In the genomic region with DNA sequence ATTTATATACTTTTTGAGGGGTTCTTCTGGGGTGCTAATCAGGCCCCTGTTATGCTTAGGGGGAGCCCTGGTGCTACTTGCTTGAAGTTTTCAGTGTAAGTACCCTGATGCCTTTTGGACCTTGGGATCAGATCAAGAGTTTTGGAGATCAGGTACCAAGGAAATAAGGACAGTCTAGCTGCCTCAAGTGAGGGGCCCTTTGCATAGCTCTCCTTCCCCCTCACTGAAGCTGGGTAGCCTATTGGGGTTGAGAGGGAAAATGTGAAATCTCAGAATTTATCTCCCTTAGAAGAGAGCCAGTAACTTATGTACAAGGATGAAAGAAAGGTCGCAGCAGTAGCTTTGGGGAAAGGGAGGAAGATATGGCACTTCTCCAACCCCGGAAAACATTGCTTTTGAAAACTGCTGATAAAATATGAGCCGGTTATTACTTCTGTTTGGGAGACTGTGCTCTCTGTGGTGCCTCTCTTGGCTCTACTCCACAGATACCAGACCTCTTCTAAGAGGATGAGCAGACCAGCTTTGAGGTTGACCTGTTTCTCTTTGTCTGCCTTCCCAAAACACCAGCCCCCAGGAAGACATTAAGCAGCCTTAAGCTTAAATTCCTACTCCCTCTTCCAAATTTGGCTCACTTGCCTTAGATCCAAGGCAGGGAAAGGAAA, we compare ENCODE assay signal across 15 cellular contexts. TPM values are rescaled to one million over a fixed set of nuclear protein-coding genes. Genes with fewer than 3 reads are reported as not detected.
DNase-seq lines count a peak whose midpoint lies in the region.
"Had no signal": no experiment of that assay in that cellular context is flagged by ENCODE, and none has a peak within 500 bp of the region (broad histone marks: within the 10 kb centered on the region; RNA-seq: fewer than 3 reads in every experiment).

No MANE protein-coding gene starts in this region.

- H3K36me3 ChIP-seq in BLaER1 treated with 17β-estradiol and CSF1 and Interleukin-3, amounts not matched to agents 10 nM and 100 nM, result peaks cover 38 to 51% (median 43%) of the 10 kb centered on the region in 11 experiments
- peaks cover 16 to 18% of the 10 kb centered on the region in 2 donors for H3K36me3 ChIP-seq in muscle layer of duodenum (ENCODE audit: control insufficient read depth in 1 of 2, insufficient read depth in 2 of 2, low read length in 2 of 2)
- peaks cover 21% of the 10 kb centered on the region for H3K36me3 ChIP-seq in CD8-positive, alpha-beta memory T cell (ENCODE audit: insufficient read depth, low read length)

- H3K4me3 Mint-ChIP-seq in CD8-positive, alpha-beta memory T cell, result no peak overlapping the region
- H3K4me3 Mint-ChIP-seq: stimulated activated naive CD8-positive, alpha-beta T cell treated with anti-CD3 and anti-CD28 coated beads, Interleukin-15, Interleukin-2, amounts not matched to agents 100 ng/mL and 50 ng/mL, for 24 hours had no signal

- peaks cover 0 to 32% (median 8%) of the 10 kb centered on the region in 11 experiments; a peak in 12 of 22 replicates for H3K27me3 ChIP-seq in BLaER1 treated with 17β-estradiol and CSF1 and Interleukin-3, amounts not matched to agents 10 nM and 100 nM
- no peaks in the 10 kb centered on the region for H3K27me3 ChIP-seq in muscle layer of duodenum (ENCODE audit: low read depth, low read length)
- H3K27me3 ChIP-seq in CD8-positive, alpha-beta memory T cell (ENCODE audit: insufficient read depth, low read length, poor library complexity, severe bottlenecking), result no peaks in the 10 kb centered on the region

- CTCF ChIA-PET in CD8-positive, alpha-beta memory T cell (lab: Charles Lee), result interaction anchor here (0.8 to 2.4 kb wide), 3 partner anchors 32 to 94 kb away, joined by 3 to 6 read pairs (median 3); a partner anchor contains a TSS

- no peaks in the 10 kb centered on the region for H3K9me3 ChIP-seq in BLaER1 treated with 17β-estradiol and CSF1 and Interleukin-3, amounts not matched to agents 10 nM and 100 nM (replicated peaks in 1 of 11)
- no peaks in the 10 kb centered on the region for H3K9me3 ChIP-seq in muscle layer of duodenum (ENCODE audit: control insufficient read depth in 1 of 2, low read length in 2 of 2)
- no peaks in the 10 kb centered on the region for H3K9me3 ChIP-seq in CD8-positive, alpha-beta memory T cell (ENCODE audit: low read length)

- no peaks in the 10 kb centered on the region for H3K27me3 Mint-ChIP-seq in CD8-positive, alpha-beta memory T cell
- H3K27me3 Mint-ChIP-seq: progenitor cell of endocrine pancreas; stimulated activated naive CD8-positive, alpha-beta T cell treated with anti-CD3 and anti-CD28 coated beads, Interleukin-15, Interleukin-2, amounts not matched to agents 100 ng/mL and 50 ng/mL, for 24 hours had no signal

- no peak overlapping the region for H3K27ac ChIP-seq in BLaER1 treated with 17β-estradiol and CSF1 and Interleukin-3, amounts not matched to agents 10 nM and 100 nM
- H3K27ac ChIP-seq in muscle layer of duodenum (ENCODE audit: low read length), result peak overlapping the region; percentile 0
- no peak overlapping the region for H3K27ac ChIP-seq in CD8-positive, alpha-beta memory T cell (ENCODE audit: low read depth, low read length)

- H3K4me1 Mint-ChIP-seq in CD8-positive, alpha-beta memory T cell, result peaks cover 18 to 32% (median 26%) of the 10 kb centered on the region in 3 donors

- H4K20me1 ChIP-seq in BLaER1 treated with 17β-estradiol and CSF1 and Interleukin-3, amounts not matched to agents 10 nM and 100 nM, result peaks cover 0 to 81% (median 26%) of the 10 kb centered on the region in 11 experiments; a peak in 13 of 22 replicates

- DNase-seq in NCI-H82 treated with DMSO at 0.1 percent for 48 hours (lab: John Stamatoyannopoulos, UW; ENCODE audit: unreplicated experiment), result peak; percentile 79
- DNase-seq in cerebellar cortex (ENCODE audit: low spot score), result peak; percentile 66
- DNase-seq in CD8-positive, alpha-beta memory T cell, result no peak
- DNase-seq in stimulated activated CD4-positive, alpha-beta T cell treated with anti-CD3 and anti-CD28 coated beads, Interleukin-2, amount 100 ng/mL, for 24 hours, result no peak
- no peak for DNase-seq in globus pallidus (ENCODE audit: low spot score)
- DNase-seq in HK-2 (ENCODE audit: unreplicated experiment), result no peak
- DNase-seq: amygdala; stimulated activated CD4-positive, alpha-beta T cell treated with anti-CD3 and anti-CD28 coated beads, Interleukin-2, amount 100 ng/mL, for 48 hours had no signal

- no peak overlapping the region for H3K9ac ChIP-seq in BLaER1 treated with 17β-estradiol and CSF1 and Interleukin-3, amounts not matched to agents 10 nM and 100 nM

- POLR2A ChIA-PET in CD8-positive, alpha-beta memory T cell (lab: Charles Lee), result interaction anchor here (0.6 to 0.7 kb wide), 4 partner anchors 34 to 343 kb away, joined by 3 to 7 read pairs (median 4); no protein-coding TSS in a partner anchor

- H3K9me3 Mint-ChIP-seq in CD8-positive, alpha-beta memory T cell, result no peaks in the 10 kb centered on the region
- H3K9me3 Mint-ChIP-seq: stimulated activated naive CD8-positive, alpha-beta T cell treated with anti-CD3 and anti-CD28 coated beads, Interleukin-15, Interleukin-2, amounts not matched to agents 100 ng/mL and 50 ng/mL, for 24 hours had no signal

- peak overlapping the region; percentile 19 to 90 (median 38); a peak in 19 of 22 replicates for H3K4me2 ChIP-seq in BLaER1 treated with 17β-estradiol and CSF1 and Interleukin-3, amounts not matched to agents 10 nM and 100 nM

- H3K4me1 ChIP-seq in BLaER1 treated with 17β-estradiol and CSF1 and Interleukin-3, amounts not matched to agents 10 nM and 100 nM, result peaks cover 61 to 80% (median 71%) of the 10 kb centered on the region in 10 experiments
- H3K4me1 ChIP-seq in muscle layer of duodenum (ENCODE audit: control insufficient read depth in 1 of 2, insufficient read depth in 2 of 2, low read length in 2 of 2), result peaks cover 5 to 41% of the 10 kb centered on the region in 2 donors
- H3K4me1 ChIP-seq in CD8-positive, alpha-beta memory T cell (ENCODE audit: insufficient read depth, low read length), result peaks cover 5% of the 10 kb centered on the region

- H3K36me3 Mint-ChIP-seq in CD8-positive, alpha-beta memory T cell, result peaks cover 4 to 38% (median 13%) of the 10 kb centered on the region in 3 donors

- H3K4me3 ChIP-seq in BLaER1 treated with 17β-estradiol and CSF1 and Interleukin-3, amounts not matched to agents 10 nM and 100 nM, result no peak overlapping the region
- no peak overlapping the region for H3K4me3 ChIP-seq in muscle layer of duodenum (ENCODE audit: low read depth in 1 of 2, low read length in 2 of 2)
- no peak overlapping the region for H3K4me3 ChIP-seq in CD8-positive, alpha-beta memory T cell (ENCODE audit: low read length)
- H3K4me3 ChIP-seq: lung had no signal

- H3K27ac Mint-ChIP-seq in CD8-positive, alpha-beta memory T cell, result peak overlapping the region in 3 of 8 donors; percentile 65 to 90 (median 70)
- H3K27ac Mint-ChIP-seq: progenitor cell of endocrine pancreas had no signal

RNA-seq across cellular contexts. Expression of a gene that starts 8.8 kb away (rescaled TPM):
- total RNA-seq in CD8-positive, alpha-beta memory T cell, result not detected
- polyA plus RNA-seq in CD8-positive, alpha-beta memory T cell, result not detected
- total RNA-seq: LHCN-M2; T-helper 2 cell treated with Interferon-gamma antibody and Interleukin-4, amounts not matched to agents 100 ng/mL and 5 ng/mL, for 36 hours had no signal

RNA-seq across cellular contexts. Expression of a gene that starts 26.6 kb away (rescaled TPM):
- 100 to 1,000 TPM; 234 to 236 TPM for total RNA-seq in CD8-positive, alpha-beta memory T cell
- 602 TPM for polyA plus RNA-seq in CD8-positive, alpha-beta memory T cell

RNA-seq across cellular contexts. Expression of a gene that starts 34.9 kb away (rescaled TPM):
- 10 to 100 TPM; 61.1 to 63.3 TPM for total RNA-seq in CD8-positive, alpha-beta memory T cell
- polyA plus RNA-seq in CD8-positive, alpha-beta memory T cell, result 6.6 TPM

RNA-seq across cellular contexts. Expression of a gene that starts 37.0 kb away (rescaled TPM):
- total RNA-seq in CD8-positive, alpha-beta memory T cell, result 1,000 to 10,000 TPM in 1 of 2 experiments, 100 to 1,000 TPM in 1; 995 to 1,025 TPM
- 104 TPM for polyA plus RNA-seq in CD8-positive, alpha-beta memory T cell

Comparison
In these comparisons a context has a peak if more than half of its experiments do, and no peak if none do; other contexts are left out.
1. DNase-seq: peak in NCI-H82 treated with DMSO at 0.1 percent for 48 hours (single experiment) and cerebellar cortex (single experiment); none in CD8-positive, alpha-beta memory T cell (0 of 5), stimulated activated CD4-positive, alpha-beta T cell treated with anti-CD3 and anti-CD28 coated beads, Interleukin-2, amount 100 ng/mL, for 24 hours (0 of 2), globus pallidus (single experiment) and HK-2 (single experiment).